In genomic region chr1:207256869-207257268, GRCh38 we compare ENCODE assay signal across 7 cellular contexts.
"Had no signal": no experiment of that assay in that cellular context is flagged by ENCODE, and none has a peak within 500 bp of the region (broad histone marks: within the 10 kb centered on the region; RNA-seq: fewer than 3 reads in every experiment).

No MANE protein-coding gene starts in this region.

- ATAC-seq: HepG2 had no signal

- DNase-seq: IMR-90, KBM-7, KG1 had no signal

- H3K27ac ChIP-seq: HL-60, KMS-11 had no signal

- H3K9ac ChIP-seq: KMS-11 had no signal

- H3K4me2 ChIP-seq: KMS-11 had no signal

- FAIRE-seq: HepG2, HTR-8/SVneo had no signal
